26 cellular contexts compared by ENCODE assay signal in genomic region chr4:131603705-131604104, GRCh38.
"Had no signal": no experiment of that assay in that cellular context is flagged by ENCODE, and none has a peak within 500 bp of the region (broad histone marks: within the 10 kb centered on the region; RNA-seq: fewer than 3 reads in every experiment).

No MANE protein-coding gene starts in this region.

- H3K27me3 ChIP-seq: gastrocnemius medialis, heart left ventricle, hepatocyte, neutrophil, right lobe of liver, tibial nerve, upper lobe of left lung had no signal

- H3K79me2 ChIP-seq: hepatocyte, parathyroid adenoma had no signal

- H3K9ac ChIP-seq: parathyroid adenoma had no signal

- H2AFZ ChIP-seq: hepatocyte, parathyroid adenoma had no signal

- ATAC-seq: gastrocnemius medialis; heart left ventricle; left colon; left ventricle myocardium superior; lower lobe of right lung; mucosa of descending colon; natural killer cell treated with Interleukin-12 subunit alpha and Interleukin-12 subunit beta and Interleukin-15 and Interleukin-18, amount 100 ng/mL, for 72 hours; right lobe of liver; stimulated activated naive B cell treated with anti-CD40 and anti-IgM and Interleukin-4, amounts not matched to agents 10 μg/mL and 1 μg/mL and 100 μg/mL, for 72 hours had no signal

- H3K36me3 ChIP-seq: gastrocnemius medialis, heart left ventricle, lower lobe of right lung, neutrophil, right lobe of liver, thoracic aorta, tibial nerve, upper lobe of left lung had no signal

- DNase-seq: dermis blood vessel endothelial cell; effector memory CD4-positive, alpha-beta T cell; gastrocnemius medialis; heart left ventricle; kidney glomerular epithelial cell; left colon; left ventricle myocardium superior; lower lobe of right lung; mucosa of descending colon; naive B cell; right lobe of liver; small intestine; stimulated activated CD4-positive, alpha-beta T cell treated with anti-CD3 and anti-CD28 coated beads, Interleukin-15, amount 100 ng/mL, for 24 hours; stimulated activated CD4-positive, alpha-beta T cell treated with anti-CD3 and anti-CD28 coated beads, Interleukin-2, amount 100 ng/mL, for 48 hours; stimulated activated naive B cell treated with anti-CD40 and anti-IgM and Interleukin-4, amounts not matched to agents 10 μg/mL and 1 μg/mL and 100 μg/mL, for 72 hours; upper lobe of left lung had no signal

- H3K27ac ChIP-seq: coronary artery, gastrocnemius medialis, heart left ventricle, hepatocyte, lower lobe of right lung, neutrophil, parathyroid adenoma, right lobe of liver, thoracic aorta, tibial nerve, upper lobe of left lung had no signal

- H3K9me3 ChIP-seq: gastrocnemius medialis, heart left ventricle, lower lobe of right lung, mucosa of descending colon, neutrophil, right lobe of liver, thoracic aorta, tibial nerve, upper lobe of left lung had no signal

- H3K4me1 ChIP-seq: gastrocnemius medialis, heart left ventricle, lower lobe of right lung, parathyroid adenoma, right lobe of liver, tibial nerve, upper lobe of left lung had no signal

- H3K4me2 ChIP-seq: hepatocyte had no signal

- H3K4me3 ChIP-seq: coronary artery, gastrocnemius medialis, heart left ventricle, hepatocyte, lower lobe of right lung, mucosa of descending colon, right lobe of liver, thoracic aorta, tibial nerve, upper lobe of left lung had no signal

- FAIRE-seq: endothelial cell of umbilical vein, islet of Langerhans, small intestine, urothelium cell line had no signal
